13 cellular contexts compared by ENCODE assay signal in genomic region chr10:72685264-72685921, GRCh38.
"Had no signal": no experiment of that assay in that cellular context is flagged by ENCODE, and none has a peak within 500 bp of the region (broad histone marks: within the 10 kb centered on the region; RNA-seq: fewer than 3 reads in every experiment).

No MANE protein-coding gene starts in this region.

- H3K27ac ChIP-seq: esophagus muscularis mucosa, neural progenitor cell, WERI-Rb-1 had no signal

- H3K27me3 ChIP-seq: esophagus muscularis mucosa, neural progenitor cell, upper lobe of left lung had no signal

- H3K4me3 ChIP-seq: esophagus muscularis mucosa, neural progenitor cell, upper lobe of left lung had no signal

- ATAC-seq: activated T-helper 17 cell treated with anti-CD3 and anti-CD28 coated beads, Interleukin-2, amount 50 U/mL, for 72 hours; sciatic nerve had no signal

- H3K9me3 ChIP-seq: esophagus muscularis mucosa, SK-N-SH, upper lobe of left lung had no signal

- DNase-seq: activated CD4-positive, alpha-beta T cell treated with anti-CD3 and anti-CD28 coated beads, Interleukin-2, amount 50 U/mL, for 48 hours; activated naive CD4-positive, alpha-beta T cell treated with anti-CD3 and anti-CD28 coated beads for 36 hours; kidney glomerular epithelial cell; mesenchymal stem cell; SK-N-SH; stimulated activated CD4-positive, alpha-beta T cell treated with anti-CD3 and anti-CD28 coated beads, Interleukin-2, amount 100 ng/mL, for 48 hours; stimulated activated naive CD4-positive, alpha-beta T cell; upper lobe of left lung; WERI-Rb-1 had no signal

- H3K27ac Mint-ChIP-seq: activated naive CD4-positive, alpha-beta T cell treated with anti-CD3 and anti-CD28 coated beads for 36 hours; activated T-helper 17 cell treated with anti-CD3 and anti-CD28 coated beads, Interleukin-2, amount 50 U/mL, for 72 hours; neural progenitor cell had no signal

- H3K9me3 Mint-ChIP-seq: activated naive CD4-positive, alpha-beta T cell treated with anti-CD3 and anti-CD28 coated beads for 36 hours; activated T-helper 17 cell treated with anti-CD3 and anti-CD28 coated beads, Interleukin-2, amount 50 U/mL, for 72 hours; neural progenitor cell had no signal

- H3K4me1 Mint-ChIP-seq: activated T-helper 17 cell treated with anti-CD3 and anti-CD28 coated beads, Interleukin-2, amount 50 U/mL, for 72 hours had no signal

- H3K36me3 Mint-ChIP-seq: neural progenitor cell had no signal

- H3K36me3 ChIP-seq: esophagus muscularis mucosa, neural progenitor cell, upper lobe of left lung, WERI-Rb-1 had no signal

- H3K4me2 ChIP-seq: neural progenitor cell, SK-N-SH had no signal

- H3K4me3 Mint-ChIP-seq: activated naive CD4-positive, alpha-beta T cell treated with anti-CD3 and anti-CD28 coated beads for 36 hours; activated T-helper 17 cell treated with anti-CD3 and anti-CD28 coated beads, Interleukin-2, amount 50 U/mL, for 72 hours; neural progenitor cell had no signal

- H3K4me1 ChIP-seq: esophagus muscularis mucosa, neural progenitor cell had no signal
